In genomic region chr3:123072564-123072963, GRCh38 we compare ENCODE assay signal across 16 cellular contexts. TPM values are rescaled to one million over a fixed set of nuclear protein-coding genes. Genes with fewer than 3 reads are reported as not detected.
DNase-seq lines count a peak whose midpoint lies in the region; ATAC-seq and TF ChIP-seq lines count a peak whose summit lies in the region.
"Had no signal": no experiment of that assay in that cellular context is flagged by ENCODE, and none has a peak within 500 bp of the region (broad histone marks: within the 10 kb centered on the region; RNA-seq: fewer than 3 reads in every experiment).

No MANE protein-coding gene starts in this region.

- no peak for TF ChIP-seq CTCF in adrenal gland (IDR thresholded peaks at IDR 0.05)

- H3K14ac ChIP-seq in trophoblast cell (ENCODE audit: low read length), result no peak overlapping the region

- H4K12ac ChIP-seq in trophoblast cell (ENCODE audit: low read depth, low read length), result no peak overlapping the region

- no peak overlapping the region for H2BK5ac ChIP-seq in trophoblast cell (ENCODE audit: low read depth, low read length, poor library complexity)

- no peak overlapping the region for H3K27ac ChIP-seq in BLaER1 treated with 17β-estradiol and CSF1 and Interleukin-3, amounts not matched to agents 10 nM and 100 nM
- H3K27ac ChIP-seq in adrenal gland (peak overlapping the region in 3 of 5 donors; percentile 14 to 83 (median 77)), trophoblast cell (ENCODE audit: low read depth, low read length) (no peak overlapping the region)

- H3K79me1 ChIP-seq in trophoblast cell (ENCODE audit: low read length), result peaks cover 8% of the 10 kb centered on the region

- H4K8ac ChIP-seq in trophoblast cell (ENCODE audit: low read depth, low read length), result no peak overlapping the region

- no peak overlapping the region for H3K9ac ChIP-seq in BLaER1 treated with 17β-estradiol and CSF1 and Interleukin-3, amounts not matched to agents 10 nM and 100 nM
- H3K9ac ChIP-seq in trophoblast cell (ENCODE audit: low read length), result no peak overlapping the region

- H3K36me3 ChIP-seq in BLaER1 treated with 17β-estradiol and CSF1 and Interleukin-3, amounts not matched to agents 10 nM and 100 nM, result no peaks in the 10 kb centered on the region
- H3K36me3 ChIP-seq in adrenal gland (replicated peaks in 1 of 2), result no peaks in the 10 kb centered on the region
- peaks cover 0 to 2% of the 10 kb centered on the region in 2 experiments for H3K36me3 ChIP-seq in trophoblast cell (ENCODE audit: control insufficient read depth in 1 of 2, insufficient read depth in 2 of 2, low read length in 2 of 2)

- H2AK5ac ChIP-seq in trophoblast cell (ENCODE audit: low read length), result no peak overlapping the region

- peak overlapping the region; percentile 18 to 88 (median 72); a peak in 20 of 22 replicates for H3K4me2 ChIP-seq in BLaER1 treated with 17β-estradiol and CSF1 and Interleukin-3, amounts not matched to agents 10 nM and 100 nM
- no peak overlapping the region for H3K4me2 ChIP-seq in trophoblast cell (ENCODE audit: low read length)

- peaks cover 14 to 33% (median 30%) of the 10 kb centered on the region in 10 experiments for H3K4me1 ChIP-seq in BLaER1 treated with 17β-estradiol and CSF1 and Interleukin-3, amounts not matched to agents 10 nM and 100 nM
- peaks cover 25 to 76% of the 10 kb centered on the region in 2 donors for H3K4me1 ChIP-seq in adrenal gland (replicated peaks in 1 of 2)
- H3K4me1 ChIP-seq in trophoblast cell (ENCODE audit: control insufficient read depth in 1 of 2, insufficient read depth in 2 of 2, low read length in 2 of 2), result peaks cover 10 to 16% of the 10 kb centered on the region in 2 experiments

- H2AFZ ChIP-seq in trophoblast cell (ENCODE audit: insufficient read depth, low read length, poor library complexity), result no peak overlapping the region

- no peaks in the 10 kb centered on the region for H3K9me3 ChIP-seq in BLaER1 treated with 17β-estradiol and CSF1 and Interleukin-3, amounts not matched to agents 10 nM and 100 nM (replicated peaks in 1 of 11)
- H3K9me3 ChIP-seq in adrenal gland (replicated peaks in 1 of 3), result no peaks in the 10 kb centered on the region
- H3K9me3 ChIP-seq in trophoblast cell (ENCODE audit: insufficient read depth, low read depth, low read length), result peaks cover 2% of the 10 kb centered on the region

- H4K91ac ChIP-seq in trophoblast cell (ENCODE audit: low read depth, low read length), result no peak overlapping the region

- peaks cover 17 to 57% (median 43%) of the 10 kb centered on the region in 11 experiments for H3K27me3 ChIP-seq in BLaER1 treated with 17β-estradiol and CSF1 and Interleukin-3, amounts not matched to agents 10 nM and 100 nM
- H3K27me3 ChIP-seq in adrenal gland (no peaks in the 10 kb centered on the region), trophoblast cell (ENCODE audit: insufficient read depth, low read length) (no peaks in the 10 kb centered on the region)

- peak; percentile 66 for DNase-seq in DMS79 treated with DMSO at 0.1 percent for 48 hours (lab: John Stamatoyannopoulos, UW)
- no peak for DNase-seq in adrenal gland
- no peak for DNase-seq in trophoblast cell
- no peak for DNase-seq in occipital lobe (lab: John Stamatoyannopoulos, UW)
- no peak for DNase-seq in GOT3 (lab: John Stamatoyannopoulos, UW)
- DNase-seq: CD4-positive, alpha-beta T cell; MM.1S; NCI-H1105 treated with DMSO at 0.1 percent for 48 hours; NCI-H187 treated with DMSO at 0.1 percent for 48 hours; NCI-H2227 treated with DMSO at 0.1 percent for 48 hours; NCI-H524 treated with DMSO at 0.1 percent for 48 hours; SW 1271 had no signal

- peak overlapping the region; percentile 39 for H3K4ac ChIP-seq in trophoblast cell (ENCODE audit: low read depth, low read length)

- WGBS in adrenal gland, 4 donors, result 50 to 97% (median 86%) methylated on average over 1 of the region's 1 CpG
- no CpG with 5 or more reads among the region's 1 CpG for WGBS in trophoblast cell (ENCODE audit: extremely low coverage, insufficient coverage, insufficient read length)

- H4K20me1 ChIP-seq in BLaER1 treated with 17β-estradiol and CSF1 and Interleukin-3, amounts not matched to agents 10 nM and 100 nM, result peaks cover 0 to 84% (median 70%) of the 10 kb centered on the region in 11 experiments; a peak in 17 of 22 replicates

- peaks cover 20% of the 10 kb centered on the region for H3K79me2 ChIP-seq in trophoblast cell (ENCODE audit: control insufficient read depth, insufficient read depth, low read length, poor library complexity)

- no peak for ATAC-seq in GM18511 (IDR thresholded peaks at IDR 0.05; ENCODE audit: unreplicated experiment)

- no peak overlapping the region for H2BK12ac ChIP-seq in trophoblast cell (ENCODE audit: low read length)

- H2BK120ac ChIP-seq in trophoblast cell (ENCODE audit: insufficient read depth, low read length, poor library complexity), result no peak overlapping the region

- no peak overlapping the region for H3K23ac ChIP-seq in trophoblast cell (ENCODE audit: low read length)

- intact Hi-C loops in adrenal gland (cut with DNase I), result no loop called here

- no peak overlapping the region for H3K18ac ChIP-seq in trophoblast cell (ENCODE audit: low read length)

- no peak overlapping the region for H3K4me3 ChIP-seq in BLaER1 treated with 17β-estradiol and CSF1 and Interleukin-3, amounts not matched to agents 10 nM and 100 nM
- H3K4me3 ChIP-seq in adrenal gland (no peak overlapping the region), trophoblast cell (ENCODE audit: low read depth, low read length) (no peak overlapping the region)

- TF ChIP-seq POLR2A in adrenal gland (IDR thresholded peaks at IDR 0.05), result no peak

RNA-seq across cellular contexts. Expression of gene PDIA5, which starts 5.7 kb away (rescaled TPM):
- total RNA-seq in adrenal gland (10 to 100 TPM; 39.0 to 88.9 (median 56.7) TPM), occipital lobe (3.1 TPM)
- 10 to 100 TPM; 27.0 to 52.6 (median 29.3) TPM for polyA plus RNA-seq in adrenal gland
- polyA plus RNA-seq in trophoblast cell (2013), result 77.0 and 78.2 TPM in 2 replicates

RNA-seq across cellular contexts. Expression of gene SEMA5B, which starts 45.0 kb away (rescaled TPM):
- 1 to 10 TPM in 6 of 8 donors, under 1 TPM in 2; 0.35 to 2.1 (median 1.6) TPM for total RNA-seq in adrenal gland
- polyA plus RNA-seq in adrenal gland, result 1 to 10 TPM in 2 of 3 donors, under 1 TPM in 1; 0.99 to 4.3 (median 3.0) TPM
- 8.9 and 9.2 TPM in 2 replicates for polyA plus RNA-seq in trophoblast cell (2013)
- 9.8 TPM for total RNA-seq in occipital lobe
- total RNA-seq: HT-29, SK-MEL-5 had no signal

Comparison
In these comparisons a context has a peak if more than half of its experiments do, and no peak if none do; other contexts are left out.
1. H3K27ac ChIP-seq: peak in adrenal gland (3 of 5); none in BLaER1 treated with 17β-estradiol and CSF1 and Interleukin-3, amounts not matched to agents 10 nM and 100 nM (0 of 11) and trophoblast cell (single experiment).